1 cellular context compared by ENCODE assay signal in genomic region chr2:102303589-102303988, GRCh38.
A peak's percentile ranks its signal among the peaks of the same experiment; 100 is the strongest.
TF ChIP-seq lines count a peak whose summit lies in the region.

No MANE protein-coding gene starts in this region.

TF ChIP-seq in endothelial cell of umbilical vein, 7 proteins besides CTCF, POLR2A, EP300 and RAD21:
- TF ChIP-seq GATA2 (IDR thresholded peaks at IDR 0.05; ENCODE audit: insufficient read depth, insufficient read length, low read depth, low read length) (peak; percentile 17), JUN (IDR thresholded peaks at IDR 0.05; ENCODE audit: borderline replicate concordance, insufficient read depth, insufficient read length, low read depth) (no peak)
